In the genomic region with DNA sequence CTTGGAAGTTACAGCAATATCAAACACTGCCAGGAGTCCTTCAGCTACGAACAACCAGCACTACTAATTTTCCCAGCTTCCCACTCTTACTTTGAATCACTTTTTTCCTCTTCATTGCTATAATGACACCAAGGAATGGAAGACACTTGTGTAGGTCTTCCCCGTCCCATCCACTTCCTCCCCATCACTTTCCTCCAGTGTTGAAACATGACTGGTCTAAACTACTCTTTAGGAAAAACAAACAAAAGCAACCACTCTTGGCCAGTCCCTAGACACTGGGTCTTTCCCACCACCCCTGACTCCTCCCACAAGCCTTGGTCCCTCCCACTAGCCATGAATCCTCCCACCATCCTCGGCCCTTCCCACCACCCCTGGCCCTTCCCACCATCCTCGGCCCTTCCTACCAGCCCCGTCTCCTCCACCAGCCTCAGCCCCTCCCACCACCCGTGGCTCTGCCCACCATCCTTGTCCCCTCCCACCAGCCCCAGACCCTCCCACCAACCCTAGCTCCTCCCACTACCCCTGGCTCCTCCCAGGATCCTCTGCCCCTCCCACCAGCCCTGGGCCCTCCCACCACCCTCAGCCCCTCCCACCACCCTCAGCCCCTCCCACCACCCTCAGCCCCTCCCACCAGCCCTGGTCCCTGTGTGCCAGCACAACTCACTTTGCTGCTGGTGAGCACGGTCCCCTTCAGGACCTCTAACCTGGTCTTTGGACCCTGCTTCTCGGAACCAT, we compare ENCODE assay signal across 13 cellular contexts.
A peak's percentile ranks its signal among the peaks of the same experiment; 100 is the strongest.
DNase-seq lines count a peak whose midpoint lies in the region; ATAC-seq, FAIRE-seq and TF ChIP-seq lines count a peak whose summit lies in the region.
"Had no signal": no experiment of that assay in that cellular context is flagged by ENCODE, and none has a peak within 500 bp of the region (broad histone marks: within the 10 kb centered on the region; RNA-seq: fewer than 3 reads in every experiment).

No MANE protein-coding gene starts in this region.

- H3K27ac Mint-ChIP-seq in activated CD8-positive, alpha-beta T cell treated with anti-CD3 and anti-CD28 coated beads for 36 hours, result no peak overlapping the region

- H3K36me3 Mint-ChIP-seq in activated CD8-positive, alpha-beta T cell treated with anti-CD3 and anti-CD28 coated beads for 36 hours (ENCODE audit: low read depth), result no peaks in the 10 kb centered on the region

- H3K27me3 Mint-ChIP-seq in activated CD8-positive, alpha-beta T cell treated with anti-CD3 and anti-CD28 coated beads for 36 hours, result peaks cover 21% of the 10 kb centered on the region

- H3K4me1 Mint-ChIP-seq in activated CD8-positive, alpha-beta T cell treated with anti-CD3 and anti-CD28 coated beads for 36 hours (ENCODE audit: low read depth), result peaks cover 4% of the 10 kb centered on the region

- intact Hi-C loops in HCT116 (cut with micrococcal nuclease), result loop anchor here (10.0 kb wide), 1 partner anchor 548 kb away; no protein-coding TSS in a partner anchor
- intact Hi-C loops in activated CD8-positive, alpha-beta T cell treated with anti-CD3 and anti-CD28 coated beads for 36 hours (cut with micrococcal nuclease), result loop anchor here (10.0 kb wide), 1 partner anchor 632 kb away; no protein-coding TSS in a partner anchor
- intact Hi-C loops in pancreas (cut with DNase I), result loop anchor here in 1 of 3 donors (10.0 kb wide), 1 partner anchor 632 kb away; no protein-coding TSS in a partner anchor

- no peak overlapping the region for H3K4me3 Mint-ChIP-seq in activated CD8-positive, alpha-beta T cell treated with anti-CD3 and anti-CD28 coated beads for 36 hours

- no peak overlapping the region for H3K4me2 ChIP-seq in SK-N-SH
- H3K4me2 ChIP-seq in HCT116 (ENCODE audit: low read length), result no peak overlapping the region

- POLR2A ChIA-PET in SK-N-SH (lab: Yijun Ruan, JAX) (no interaction called here), HCT116 (lab: Charles Lee) (no interaction called here)
- POLR2A ChIA-PET in activated CD8-positive, alpha-beta T cell treated with anti-CD3 and anti-CD28 coated beads for 36 hours (lab: Charles Lee), result no interaction called here

- no peak overlapping the region for H3K4me3 ChIP-seq in SK-N-SH (ENCODE audit: low read depth in 2 of 2, low read length in 1 of 2)
- H3K4me3 ChIP-seq in HCT116 (replicated peaks in 1 of 2; ENCODE audit: low read depth in 1 of 2, low read length in 2 of 2), result no peak overlapping the region
- no peak overlapping the region for H3K4me3 ChIP-seq in pancreas
- H3K4me3 ChIP-seq: spleen had no signal

- H3K4me1 ChIP-seq in SK-N-SH (ENCODE audit: control insufficient read depth in 1 of 2, insufficient read depth in 2 of 2, low read depth in 1 of 2, low read length in 1 of 2) (peaks cover 0 to 5% of the 10 kb centered on the region in 2 experiments; a peak in 1 of 4 replicates), HCT116 (ENCODE audit: control insufficient read depth in 1 of 2, insufficient read depth in 2 of 2, low read length in 2 of 2) (peaks cover 0 to under 1% of the 10 kb centered on the region in 2 experiments; a peak in 1 of 4 replicates), pancreas (peaks cover 0 to 8% (median 6%) of the 10 kb centered on the region in 3 donors)

- TF ChIP-seq EP300 in SK-N-SH (IDR thresholded peaks at IDR 0.05; ENCODE audit: borderline replicate concordance in 1 of 2, low read depth in 1 of 2, low read length in 1 of 2), result no peak

- H3K9ac ChIP-seq in SK-N-SH, result no peak overlapping the region
- H3K9ac ChIP-seq in HCT116 (ENCODE audit: low read length), result no peak overlapping the region

- TF ChIP-seq RAD21 in SK-N-SH (IDR thresholded peaks at IDR 0.05; ENCODE audit: low read length), result no peak
- TF ChIP-seq RAD21 in HCT116 (IDR thresholded peaks at IDR 0.05; ENCODE audit: low read depth), result no peak

- no peaks in the 10 kb centered on the region for H3K9me3 Mint-ChIP-seq in activated CD8-positive, alpha-beta T cell treated with anti-CD3 and anti-CD28 coated beads for 36 hours

- H3K9me2 ChIP-seq in SK-N-SH (no peaks in the 10 kb centered on the region), HCT116 (ENCODE audit: insufficient read depth) (no peaks in the 10 kb centered on the region)

- FAIRE-seq in pancreas (lab: Jason Lieb, UNC), result no peak
- FAIRE-seq: A204.1 had no signal

- no peak for TF ChIP-seq POLR2A in HCT116 (IDR thresholded peaks at IDR 0.05; ENCODE audit: borderline replicate concordance, extremely low read depth, insufficient read depth, insufficient read length)

- H3K36me3 ChIP-seq in SK-N-SH (replicated peaks in 1 of 2; ENCODE audit: control insufficient read depth in 1 of 2, insufficient read depth in 2 of 2, low read length in 1 of 2) (no peaks in the 10 kb centered on the region), HCT116 (ENCODE audit: control insufficient read depth in 1 of 2, insufficient read depth in 2 of 2, low read length in 2 of 2) (no peaks in the 10 kb centered on the region), pancreas (no peaks in the 10 kb centered on the region)
- H3K36me3 ChIP-seq: spleen had no signal

- WGBS in SK-N-SH (ENCODE audit: low lambda C conversion rate), result 46% methylated on average over 8 of the region's 8 CpGs
- WGBS in pancreas, 2 donors, result 64 to 76% methylated on average over 8 of the region's 8 CpGs

- H3K27me3 ChIP-seq in SK-N-SH (ENCODE audit: insufficient read depth) (no peaks in the 10 kb centered on the region), HCT116 (ENCODE audit: insufficient read depth, low read length) (0 out of 2 replicates have a peak, but pooled peaks cover 8% of the 10 kb centered on the region), pancreas (no peaks in the 10 kb centered on the region)

- H3K27ac ChIP-seq in SK-N-SH (ENCODE audit: low read depth in 2 of 2, low read length in 1 of 2) (no peak overlapping the region), HCT116 (ENCODE audit: low read depth, low read length) (no peak overlapping the region), pancreas (no peak overlapping the region)
- H3K27ac ChIP-seq: spleen had no signal

- no TSS peak for BruUV-seq in HCT116 (replicated peaks; lab: Mats Ljungman, UMichigan)

- H2AFZ ChIP-seq in SK-N-SH (ENCODE audit: low read depth) (no peak overlapping the region), HCT116 (ENCODE audit: low read depth, low read length, poor library complexity, severe bottlenecking) (no peak overlapping the region)

- RAD21 ChIA-PET in HCT116 (lab: Charles Lee; ENCODE audit: low non-redundant PET in 1 of 2, low total read pairs in 2 of 2, uncharacterized antibody in 2 of 2, unreplicated experiment in 2 of 2), result no interaction called here

- TF ChIP-seq CTCF in SK-N-SH (IDR thresholded peaks at IDR 0.05), result no peak
- TF ChIP-seq CTCF in HCT116 (IDR thresholded peaks at IDR 0.05 in 2 of 3, conservative IDR thresholded peaks at IDR 0.05 in 1 of 3; ENCODE audit: borderline replicate concordance in 1 of 3, insufficient read depth in 1 of 3, low read depth in 2 of 3, low read length in 2 of 3), result no peak
- no peak for TF ChIP-seq CTCF in activated CD8-positive, alpha-beta T cell treated with anti-CD3 and anti-CD28 coated beads for 36 hours (IDR thresholded peaks at IDR 0.05)
- TF ChIP-seq CTCF in pancreas (IDR thresholded peaks at IDR 0.05), result no peak

- no peaks in the 10 kb centered on the region for H4K20me1 ChIP-seq in SK-N-SH (ENCODE audit: insufficient read depth)
- H4K20me1 ChIP-seq in HCT116 (ENCODE audit: insufficient read depth), result no peaks in the 10 kb centered on the region

- DNase-seq in SK-N-SH, result peak; percentile 55
- DNase-seq in HCT116 (ENCODE audit: low read depth, low spot score), result peak; percentile 75
- DNase-seq in activated CD8-positive, alpha-beta T cell treated with anti-CD3 and anti-CD28 coated beads for 36 hours, result peak; percentile 44
- DNase-seq in pancreas, result peak in 5 of 6 donors; percentile 49 to 84 (median 55)
- no peak for DNase-seq in T1000 (lab: John Stamatoyannopoulos, UW)
- no peak for DNase-seq in COLO668 (lab: John Stamatoyannopoulos, UW; ENCODE audit: unreplicated experiment)
- DNase-seq: foreskin melanocyte, HCEC 1CT, midbrain, spleen had no signal

- CTCF ChIA-PET in SK-N-SH (lab: Yijun Ruan, JAX), result interaction anchor here (0.6 to 2.2 kb wide), 3 partner anchors 626 to 646 kb away, joined by 3 to 8 read pairs (median 3); no protein-coding TSS in a partner anchor
- CTCF ChIA-PET in HCT116 (lab: Charles Lee), result interaction anchor here (0.6 kb wide), 1 partner anchor 275 kb away, joined by 9 read pairs; no protein-coding TSS in a partner anchor
- CTCF ChIA-PET in activated CD8-positive, alpha-beta T cell treated with anti-CD3 and anti-CD28 coated beads for 36 hours (lab: Charles Lee), result interaction anchor here (1.4 kb wide), 1 partner anchor 633 kb away, joined by 3 read pairs; no protein-coding TSS in a partner anchor

- no peaks in the 10 kb centered on the region for H3K79me2 ChIP-seq in SK-N-SH (ENCODE audit: insufficient read depth)
- H3K79me2 ChIP-seq in HCT116 (ENCODE audit: insufficient read depth, low read length), result no peaks in the 10 kb centered on the region

- H3K9me3 ChIP-seq in SK-N-SH, result no peaks in the 10 kb centered on the region
- H3K9me3 ChIP-seq in HCT116 (ENCODE audit: control insufficient read depth in 1 of 2, insufficient read depth in 1 of 2, low read depth in 1 of 2, low read length in 2 of 2), result no peaks in the 10 kb centered on the region
- H3K9me3 ChIP-seq in pancreas, result no peaks in the 10 kb centered on the region
- H3K9me3 ChIP-seq: spleen had no signal

- H3F3A ChIP-seq in SK-N-SH (replicated peaks; ENCODE audit: insufficient read depth), result no peaks in the 10 kb centered on the region

- ATAC-seq in SK-N-SH treated with all-trans-retinoic acid at 6 μM for 48 hours (no peak; the same call in 1 of the 3 replicates), HCT116 (peak; percentile 99), pancreas (peak; percentile 40 to 90 (median 82)), GM21381 (IDR thresholded peaks at IDR 0.05; ENCODE audit: unreplicated experiment) (no peak)
- peak; percentile 95 for ATAC-seq in activated CD8-positive, alpha-beta T cell treated with anti-CD3 and anti-CD28 coated beads for 36 hours

TF ChIP-seq in SK-N-SH, 30 proteins besides CTCF, POLR2A, EP300 and RAD21 (continues in another document):
- no peak for TF ChIP-seq FOXJ3 (CRISPR knock-in tag; IDR thresholded peaks at IDR 0.05)
- TF ChIP-seq MEF2A (IDR thresholded peaks at IDR 0.05; ENCODE audit: borderline replicate concordance, low read depth), result no peak
- TF ChIP-seq RCOR1 (IDR thresholded peaks at IDR 0.05; ENCODE audit: low read length), result no peak

TF ChIP-seq in SK-N-SH treated with all-trans-retinoic acid at 6 μM for 48 hours, 23 proteins besides CTCF, POLR2A, EP300 and RAD21 (continues in another document):
- TF ChIP-seq TCF4 (CRISPR knock-in tag; IDR thresholded peaks at IDR 0.05; ENCODE audit: borderline replicate concordance) (no peak), RARB (CRISPR knock-in tag; IDR thresholded peaks at IDR 0.05) (no peak), CSDC2 (CRISPR knock-in tag; IDR thresholded peaks at IDR 0.05) (no peak)

Comparison
In these comparisons a context has a peak if more than half of its experiments do, and no peak if none do; other contexts are left out.
1. DNase-seq: peak in SK-N-SH (single experiment), HCT116 (single experiment), activated CD8-positive, alpha-beta T cell treated with anti-CD3 and anti-CD28 coated beads for 36 hours (single experiment) and pancreas (5 of 6); none in T1000 (single experiment) and COLO668 (single experiment).
2. ATAC-seq: peak in HCT116 (single experiment), activated CD8-positive, alpha-beta T cell treated with anti-CD3 and anti-CD28 coated beads for 36 hours (single experiment) and pancreas (4 of 4); none in SK-N-SH treated with all-trans-retinoic acid at 6 μM for 48 hours (single experiment) and GM21381 (single experiment).